Comparison of ENCODE assay signal across 10 cellular contexts in genomic region chr15:63509933-63510547, GRCh38. TPM values are rescaled to one million over a fixed set of nuclear protein-coding genes. Genes with fewer than 3 reads are reported as not detected.
DNase-seq lines count a peak whose midpoint lies in the region; ATAC-seq, FAIRE-seq and TF ChIP-seq lines count a peak whose summit lies in the region.
"Had no signal": no experiment of that assay in that cellular context is flagged by ENCODE, and none has a peak within 500 bp of the region (broad histone marks: within the 10 kb centered on the region; RNA-seq: fewer than 3 reads in every experiment).

No MANE protein-coding gene starts in this region.

- intact Hi-C loops in IMR-90 (cut with micrococcal nuclease): no loop called here
- intact Hi-C loops in HepG2 (cut with micrococcal nuclease; ENCODE audit: unreplicated experiment): no loop called here

- no peak overlapping the region for H4K5ac ChIP-seq in IMR-90 (ENCODE audit: low read depth, low read length)

- H3K79me1 ChIP-seq in IMR-90 (ENCODE audit: low read depth in 1 of 2, low read length in 2 of 2): peaks cover 13 to 59% of the 10 kb centered on the region in 2 experiments

- no peaks in the 10 kb centered on the region for H3K36me3 ChIP-seq in IMR-90 (ENCODE audit: control insufficient read depth, insufficient read depth, low read length)
- no peaks in the 10 kb centered on the region for H3K36me3 ChIP-seq in HepG2 (replicated peaks in 1 of 2; ENCODE audit: control insufficient read depth in 1 of 2, insufficient read depth in 2 of 2, low read length in 2 of 2)

- TF ChIP-seq RAD21 in IMR-90 (IDR thresholded peaks at IDR 0.05; ENCODE audit: low read length): no peak
- TF ChIP-seq RAD21 in HepG2 (CRISPR knock-in tag; IDR thresholded peaks at IDR 0.05): no peak

- H3K18ac ChIP-seq in IMR-90 (ENCODE audit: low read depth, low read length): peak overlapping the region; percentile 37; the same call in 1 of the 2 replicates

- H3K27ac ChIP-seq in IMR-90 (ENCODE audit: insufficient read depth, low read length) (no peak overlapping the region), HepG2 (ENCODE audit: extremely low read length, insufficient read depth, low read length) (no peak overlapping the region)

- WGBS in IMR-90 (ENCODE audit: extremely low coverage in 2 of 2, insufficient read length in 1 of 2), 2 experiments: no CpG with 5 or more reads among the region's 4 CpGs
- 35% methylated on average over 4 of the region's 4 CpGs for WGBS in HepG2 (ENCODE audit: low lambda C conversion rate)

- H3K9me1 ChIP-seq in IMR-90 (ENCODE audit: insufficient read depth, low read length): no peaks in the 10 kb centered on the region; the same call in 1 of the 2 replicates

- ATAC-seq in IMR-90 (ENCODE audit: low read depth) (peak; percentile 69), HepG2 (no peak), HG03135 (IDR thresholded peaks at IDR 0.05; ENCODE audit: unreplicated experiment) (no peak)

- no peak overlapping the region; the same call in 1 of the 2 replicates for H3K4ac ChIP-seq in IMR-90 (ENCODE audit: low read depth, low read length)

- no peak overlapping the region for H3K14ac ChIP-seq in IMR-90 (replicated peaks; ENCODE audit: low read depth, low read length)

- dilution Hi-C loops in IMR-90 (cut with HindIII; ENCODE audit: low sequenced_read_pairs, unreplicated experiment): no loop called here

- TF ChIP-seq CTCF in AG10803 (conservative IDR thresholded peaks at IDR 0.05; ENCODE audit: low read length) (no peak), IMR-90 (conservative IDR thresholded peaks at IDR 0.05; ENCODE audit: low read depth, low read length) (no peak), HepG2 (CRISPR knock-in tag; IDR thresholded peaks at IDR 0.05) (no peak)

- no peaks in the 10 kb centered on the region for H3K27me3 ChIP-seq in IMR-90 (ENCODE audit: control insufficient read depth, insufficient read depth, low read length)
- H3K27me3 ChIP-seq in HepG2 (ENCODE audit: control insufficient read depth in 1 of 2, insufficient read depth in 2 of 2, low read length in 2 of 2): no peaks in the 10 kb centered on the region; a peak in 1 of 5 replicates

- H4K8ac ChIP-seq in IMR-90 (ENCODE audit: low read depth in 2 of 2, low read length in 2 of 2): no peak overlapping the region

- H4K20me1 ChIP-seq in IMR-90 (ENCODE audit: insufficient read depth, low read length): peaks cover 51% of the 10 kb centered on the region; the same call in 1 of the 2 replicates
- H4K20me1 ChIP-seq in HepG2 (ENCODE audit: insufficient read depth, low read length): peaks cover 44% of the 10 kb centered on the region

- no peak for FAIRE-seq in HepG2 (lab: Jason Lieb, UNC)
- FAIRE-seq: HTR-8/SVneo had no signal

- no TSS peak for BruUV-seq in IMR-90 (replicated peaks; lab: Mats Ljungman, UMichigan)
- BruUV-seq in HepG2 (replicated peaks; lab: Mats Ljungman, UMichigan): no TSS peak

- TF ChIP-seq POLR2A in IMR-90 (IDR thresholded peaks at IDR 0.05; ENCODE audit: low read depth, low read length) (no peak), HepG2 (IDR thresholded peaks at IDR 0.05; ENCODE audit: insufficient read depth in 1 of 2, low read depth in 2 of 2, low read length in 2 of 2) (no peak)

- H2AK9ac ChIP-seq in IMR-90 (replicated peaks; ENCODE audit: low read depth, low read length, poor library complexity): no peak overlapping the region

- H2AK5ac ChIP-seq in IMR-90 (ENCODE audit: low read depth, low read length): no peak overlapping the region

- CTCF ChIA-PET in IMR-90 (lab: Yijun Ruan, JAX) (interaction anchor here (0.7 to 1.1 kb wide), 2 partner anchors 23 to 43 kb away, joined by 3 to 5 read pairs; no protein-coding TSS in a partner anchor), HepG2 (lab: Yijun Ruan, JAX; ENCODE audit: low intra/inter-chr PET ratio, low total read pairs) (no interaction called here)

- H2BK120ac ChIP-seq in IMR-90 (ENCODE audit: low read depth, low read length): no peak overlapping the region

- H3K4me3 ChIP-seq in AG10803 (ENCODE audit: low read length) (no peak overlapping the region), IMR-90 (ENCODE audit: insufficient read depth, low read depth, low read length) (no peak overlapping the region), HepG2 (replicated peaks in 1 of 3; ENCODE audit: insufficient read depth in 1 of 3, low read depth in 2 of 3, low read length in 3 of 3) (no peak overlapping the region)

- H2BK20ac ChIP-seq in IMR-90 (ENCODE audit: low read depth, low read length): peak overlapping the region; percentile 7; the same call in 1 of the 2 replicates

- peaks cover 9% of the 10 kb centered on the region; the same call in 1 of the 2 replicates for H3K4me1 ChIP-seq in IMR-90 (ENCODE audit: control insufficient read depth, insufficient read depth, low read length)
- H3K4me1 ChIP-seq in HepG2 (ENCODE audit: insufficient read depth, low read length): peaks cover 91% of the 10 kb centered on the region

- DNase-seq in AG10803 (ENCODE audit: low read depth) (peak; percentile 75), IMR-90 (peak; percentile 83), astrocyte of the hippocampus (ENCODE audit: low read depth, low spot score) (peak; percentile 57), HepG2 (ENCODE audit: low spot score) (no peak), NCI-H2171 (lab: John Stamatoyannopoulos, UW) (no peak), NCI-H748 (lab: John Stamatoyannopoulos, UW; ENCODE audit: unreplicated experiment) (no peak), ureter (ENCODE audit: low spot score) (no peak)
- DNase-seq: left cardiac atrium had no signal

- in situ Hi-C loops in IMR-90 (cut with MboI; ENCODE audit: low sequenced_read_pairs): loop anchor here (5.0 kb wide), 1 partner anchor 42 kb away; no protein-coding TSS in a partner anchor
- in situ Hi-C loops in HepG2 (cut with HindIII; ENCODE audit: extremely low pct_ligation_motif_present, low pct_unique_long_range_greater_than_20kb): no loop called here

- no peak overlapping the region for H2AFZ ChIP-seq in IMR-90 (replicated peaks; ENCODE audit: low read length, poor library complexity)
- no peak overlapping the region for H2AFZ ChIP-seq in HepG2 (ENCODE audit: low read length)

- no peak overlapping the region for H4K91ac ChIP-seq in IMR-90 (ENCODE audit: insufficient read depth, low read depth, low read length)

- TF ChIP-seq EP300 in HepG2 (IDR thresholded peaks at IDR 0.05; ENCODE audit: low read depth in 2 of 2, low read length in 2 of 2) (no peak), HepG2 (CRISPR knock-in tag; IDR thresholded peaks at IDR 0.05; ENCODE audit: borderline replicate concordance) (no peak)

- POLR2A ChIA-PET in IMR-90 (lab: Charles Lee; ENCODE audit: unreplicated experiment): no interaction called here
- POLR2A ChIA-PET in HepG2 (lab: Yijun Ruan, JAX): interaction anchor here (0.6 to 1.1 kb wide), 4 partner anchors 13 to 36 kb away, joined by 3 read pairs; no protein-coding TSS in a partner anchor

- peak overlapping the region; percentile 84; the same call in 1 of the 3 replicates for H2BK15ac ChIP-seq in IMR-90 (ENCODE audit: low read depth, low read length)

- H3K9ac ChIP-seq in IMR-90 (ENCODE audit: low read depth, low read length): no peak overlapping the region; the same call in 1 of the 2 replicates
- no peak overlapping the region for H3K9ac ChIP-seq in HepG2 (ENCODE audit: insufficient read depth, low read depth, low read length)

- H3K23ac ChIP-seq in IMR-90 (ENCODE audit: low read depth, low read length): peak overlapping the region; percentile 70; the same call in 1 of the 2 replicates

- H3K9me3 ChIP-seq in IMR-90 (ENCODE audit: control insufficient read depth, insufficient read depth, low read length): no peaks in the 10 kb centered on the region
- no peaks in the 10 kb centered on the region for H3K9me3 ChIP-seq in HepG2 (ENCODE audit: low read length)

- no peak overlapping the region for H3K56ac ChIP-seq in IMR-90 (ENCODE audit: extremely low read depth, insufficient read depth, low read length)

- peaks cover 100% of the 10 kb centered on the region for H3K79me2 ChIP-seq in HepG2 (ENCODE audit: insufficient read depth, low read length)

- H2BK5ac ChIP-seq in IMR-90 (ENCODE audit: low read depth, low read length, poor library complexity, severe bottlenecking): peak overlapping the region; percentile 79

- H3K4me2 ChIP-seq in IMR-90 (ENCODE audit: low read depth, low read length) (peak overlapping the region; percentile 89), HepG2 (ENCODE audit: low read depth, low read length) (peak overlapping the region; percentile 18; the same call in 1 of the 2 replicates)

TF ChIP-seq in IMR-90, 13 proteins besides CTCF, POLR2A, EP300 and RAD21 (continues in another document):
- TF ChIP-seq FOS (IDR thresholded peaks at IDR 0.05; ENCODE audit: low read depth, low read length): peak; percentile 73

RNA-seq across cellular contexts. Expression of gene USP3, which starts 5.6 kb away (rescaled TPM):
- total RNA-seq in IMR-90 (2012; rRNA removed) (46.7 and 52.3 TPM in 2 replicates), HepG2 (2016; rRNA removed; fragmentation: Illumina TruSeq; extraction: Trizol) (55.9 and 61.2 TPM in 2 replicates), ureter (107 TPM)
- polyA plus RNA-seq in IMR-90 (2012; rRNA removed) (13.7 and 17.3 TPM in 2 replicates), HepG2 (2011; rRNA removed) (14.3 and 16.0 TPM in 2 replicates)
- polyA plus RNA-seq in IMR-90 (2012; cell fraction: cytosol; rRNA removed): 6.2 and 15.2 TPM in 2 replicates
- polyA plus RNA-seq in IMR-90 (2012; cell fraction: nucleus; rRNA removed; ENCODE audit: low replicate concordance): 23.8 and 84.1 TPM in 2 replicates
- 201 and 217 TPM in 2 replicates for total RNA-seq in HepG2 (2016; cell fraction: cytosol; rRNA removed; fragmentation: Illumina TruSeq; extraction: Trizol; ENCODE audit: low read depth)
- total RNA-seq in HepG2 (2016; cell fraction: insoluble cytoplasmic fraction; rRNA removed; fragmentation: Illumina TruSeq; extraction: Trizol): 52.9 and 64.6 TPM in 2 replicates
- total RNA-seq in HepG2 (2016; cell fraction: membrane; rRNA removed; fragmentation: Illumina TruSeq; extraction: Trizol): 111 and 117 TPM in 2 replicates
- total RNA-seq in HepG2 (2016; cell fraction: nucleus; rRNA removed; fragmentation: Illumina TruSeq; extraction: Trizol): 87.7 and 94.7 TPM in 2 replicates
- 10.3 and 13.3 TPM in 2 replicates for polyA plus RNA-seq in HepG2 (2011; cell fraction: cytosol; rRNA removed)
- polyA plus RNA-seq in HepG2 (2011; cell fraction: nucleus; rRNA removed): 39.8 and 44.5 TPM in 2 replicates
- polyA plus RNA-seq in HepG2 (2012): 36.2 and 40.8 TPM in 2 replicates
- 10.3 and 13.7 TPM in 2 replicates for polyA plus RNA-seq in HepG2 (2016; cell fraction: cytosol; fragmentation: Illumina TruSeq; extraction: Trizol; ENCODE audit: low read depth)
- polyA plus RNA-seq in HepG2 (2016; cell fraction: insoluble cytoplasmic fraction; fragmentation: Illumina TruSeq; extraction: Trizol; ENCODE audit: low read depth): 42.1 and 42.7 TPM in 2 replicates
- polyA plus RNA-seq in HepG2 (2016; cell fraction: membrane; fragmentation: Illumina TruSeq; extraction: Trizol; ENCODE audit: low read depth): 25.5 and 25.9 TPM in 2 replicates
- 86.8 and 90.5 TPM in 2 replicates for polyA plus RNA-seq in HepG2 (2016; cell fraction: nucleus; fragmentation: Illumina TruSeq; extraction: Trizol; ENCODE audit: insufficient read depth, low read depth)
- polyA minus RNA-seq in HepG2 (2011; rRNA and poly(A)+ RNA removed; ENCODE audit: low replicate concordance): 30.9 and 34.8 TPM in 2 replicates
- 30.4 and 30.9 TPM in 2 replicates for polyA minus RNA-seq in HepG2 (2011; cell fraction: cytosol; rRNA and poly(A)+ RNA removed)
- 88.7 and 110 TPM in 2 replicates for polyA minus RNA-seq in HepG2 (2011; cell fraction: nucleus; rRNA and poly(A)+ RNA removed)

Comparison
In these comparisons a context has a peak if more than half of its experiments do, and no peak if none do; other contexts are left out.
1. DNase-seq: peak in AG10803 (single experiment), IMR-90 (single experiment) and astrocyte of the hippocampus (single experiment); none in HepG2 (single experiment), NCI-H2171 (single experiment), NCI-H748 (single experiment) and ureter (single experiment).